8 cellular contexts compared by ENCODE assay signal in the genomic region with DNA sequence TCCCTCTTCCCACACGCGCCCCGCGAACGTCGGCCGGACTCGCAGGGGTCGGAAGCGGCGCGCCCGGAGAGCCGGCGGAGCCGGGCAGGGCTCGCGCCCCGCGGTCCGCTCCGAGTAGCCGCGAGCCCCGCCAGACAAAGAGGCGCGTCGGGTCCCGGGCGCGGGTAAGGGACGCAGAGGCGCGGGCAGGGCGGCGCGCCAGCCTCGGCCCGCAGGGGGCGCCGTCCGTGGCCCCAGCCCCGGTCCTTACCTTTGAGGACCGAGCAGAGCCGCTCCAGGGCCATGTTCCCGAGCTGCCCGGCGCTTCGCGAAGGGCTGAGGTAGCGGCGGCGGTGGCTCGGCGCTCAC. TPM values are rescaled to one million over a fixed set of nuclear protein-coding genes. Genes with fewer than 3 reads are reported as not detected.
A peak's percentile ranks its signal among the peaks of the same experiment; 100 is the strongest.
DNase-seq lines count a peak whose midpoint lies in the region; ATAC-seq and TF ChIP-seq lines count a peak whose summit lies in the region.

No MANE protein-coding gene starts in this region.

- DNase-seq in AG20443 (ENCODE audit: low spot score) (peak; percentile 75), NCI-H446 (lab: John Stamatoyannopoulos, UW) (peak; percentile 1 to 56), dedifferentiated amniotic fluid mesenchymal stem cell (ENCODE audit: extremely low spot score) (peak; percentile 31), lower leg skin (ENCODE audit: low spot score in 2 of 2) (no peak)
- DNase-seq in activated CD4-positive, alpha-beta T cell treated with anti-CD3 and anti-CD28 coated beads for 1 hour = peak; percentile 38
- DNase-seq in stimulated activated CD4-positive, alpha-beta T cell treated with anti-CD3 and anti-CD28 coated beads, TNF-alpha, amount 100 ng/mL, for 24 hours (ENCODE audit: low read depth in 3 of 3) = peak in 2 of 3 experiments; percentile 31 to 67

- peak; percentile 68 for ATAC-seq in GM18907 (IDR thresholded peaks at IDR 0.05; ENCODE audit: unreplicated experiment)
- ATAC-seq in HG03103 (IDR thresholded peaks at IDR 0.05; ENCODE audit: low read depth, unreplicated experiment) = peak; percentile 59

- intact Hi-C loops in lower leg skin (cut with DNase I; ENCODE audit: low total_unique reads) = no loop called here

- no peak for TF ChIP-seq CTCF in lower leg skin (IDR thresholded peaks at IDR 0.05)

- no peak for TF ChIP-seq POLR2A in lower leg skin (IDR thresholded peaks at IDR 0.05)

- WGBS in lower leg skin, 2 donors = 0 to 3% methylated on average over 10 to 50 of the region's 55 CpGs

- H3K4me3 ChIP-seq in lower leg skin (ENCODE audit: low read depth, poor library complexity, severe bottlenecking) = peak overlapping the region; percentile 32

RNA-seq across cellular contexts. Expression of a gene that starts 0.4 kb away (rescaled TPM):
- 1 to 10 TPM in 2 of 4 donors, under 1 TPM in 1, not detected in 1; 0.37 to 2.2 (median 1.1) TPM for total RNA-seq in lower leg skin

Comparison
In these comparisons a context has a peak if more than half of its experiments do, and no peak if none do; other contexts are left out.
1. DNase-seq: peak in AG20443 (single experiment), NCI-H446 (2 of 2), activated CD4-positive, alpha-beta T cell treated with anti-CD3 and anti-CD28 coated beads for 1 hour (single experiment), dedifferentiated amniotic fluid mesenchymal stem cell (single experiment) and stimulated activated CD4-positive, alpha-beta T cell treated with anti-CD3 and anti-CD28 coated beads, TNF-alpha, amount 100 ng/mL, for 24 hours (2 of 3); none in lower leg skin (0 of 2).